24 cellular contexts compared by ENCODE assay signal in the genomic region with DNA sequence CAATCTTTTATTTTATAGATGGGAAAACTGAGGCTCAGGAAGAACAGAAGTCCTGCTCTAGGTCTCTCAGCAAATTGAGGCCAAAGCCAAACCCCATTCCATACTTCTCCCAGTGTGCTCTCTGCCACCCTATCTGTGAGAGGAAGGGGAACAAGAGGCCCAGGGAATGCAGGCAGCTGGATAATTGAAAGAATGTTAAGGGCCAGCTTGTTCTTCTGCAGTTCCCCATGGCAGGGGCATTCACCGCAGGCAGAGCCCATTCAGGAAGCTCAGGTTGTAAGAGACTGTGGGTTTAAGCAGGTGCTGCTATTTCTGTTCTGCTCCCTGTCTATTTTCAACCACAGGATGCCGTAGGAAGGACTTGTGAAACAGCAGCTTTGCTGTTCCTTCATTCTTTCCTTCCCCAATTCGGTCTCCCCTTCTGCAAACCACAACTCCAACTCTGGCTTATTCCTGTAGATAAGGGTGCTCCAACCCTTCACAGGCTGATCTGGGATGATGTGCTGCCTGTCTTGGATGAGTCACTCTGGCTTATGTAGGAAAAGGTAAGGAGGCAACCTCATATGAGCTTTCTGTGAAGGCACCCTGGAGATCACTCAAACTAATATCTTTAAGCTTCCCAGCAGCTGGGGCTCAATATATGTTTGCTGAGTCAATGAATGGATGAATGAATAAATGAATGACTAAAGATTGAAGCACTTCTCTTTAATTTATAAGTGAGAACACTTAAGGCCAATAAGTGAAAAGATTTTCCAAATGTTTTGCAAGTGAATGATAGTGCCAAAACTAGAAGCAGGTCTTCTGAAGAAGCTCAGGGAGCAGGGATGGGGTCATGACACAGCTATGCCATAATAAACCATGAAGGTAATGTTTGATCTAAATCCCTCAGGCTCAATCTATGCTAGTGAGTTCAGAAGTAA.
A peak's percentile ranks its signal among the peaks of the same experiment; 100 is the strongest.
DNase-seq lines count a peak whose midpoint lies in the region; ATAC-seq, FAIRE-seq and TF ChIP-seq lines count a peak whose summit lies in the region.
"Had no signal": no experiment of that assay in that cellular context is flagged by ENCODE, and none has a peak within 500 bp of the region (broad histone marks: within the 10 kb centered on the region; RNA-seq: fewer than 3 reads in every experiment).

No MANE protein-coding gene starts in this region.

- TF ChIP-seq CTCF in epithelial cell of proximal tubule (conservative IDR thresholded peaks at IDR 0.05; ENCODE audit: low read depth, low read length): no peak

- peak; percentile 12 for DNase-seq in NCI-H2107 treated with DMSO at 0.1 percent for 48 hours (lab: John Stamatoyannopoulos, UW; ENCODE audit: unreplicated experiment)
- no peak for DNase-seq in NCI-H2107 (lab: John Stamatoyannopoulos, UW)
- peak; percentile 82 for DNase-seq in RCC 7860 (ENCODE audit: low spot score)
- peak; percentile 32 for DNase-seq in epithelial cell of proximal tubule (ENCODE audit: low read depth)
- peak; percentile 34 for DNase-seq in renal cortical epithelial cell (ENCODE audit: low read depth)
- DNase-seq in effector CD8-positive, alpha-beta T cell (lab: John Stamatoyannopoulos, UW): no peak
- DNase-seq: activated CD4-positive, alpha-beta T cell treated with anti-CD3 and anti-CD28 coated beads for 4 hours; activated T-cell treated with anti-CD3 and anti-CD28 coated beads for 4 hours; aorta; Calu3; DND-41; heart left ventricle; kidney glomerular epithelial cell; NCI-H1092 treated with DMSO at 0.1 percent for 48 hours; NCI-H187 treated with DMSO at 0.1 percent for 48 hours; NCI-H69; RPMI8226; stimulated activated naive CD4-positive, alpha-beta T cell had no signal

- ATAC-seq in GM21423 (IDR thresholded peaks at IDR 0.05; ENCODE audit: unreplicated experiment) (no peak), HG02938 (IDR thresholded peaks at IDR 0.05; ENCODE audit: unreplicated experiment) (no peak)
- ATAC-seq: activated naive CD4-positive, alpha-beta T cell treated with anti-CD3 and anti-CD28 coated beads, Interleukin-2, amount 50 U/mL, for 72 hours had no signal

- no peak overlapping the region for H3K4me3 ChIP-seq in epithelial cell of proximal tubule (ENCODE audit: low read depth, low read length)
- H3K4me3 ChIP-seq: heart left ventricle, suprapubic skin, vagina had no signal

- peak; percentile 97 for FAIRE-seq in RCC 7860 (lab: Jason Lieb, UNC)
- FAIRE-seq: GM18507 had no signal

Comparison
In these comparisons a context has a peak if more than half of its experiments do, and no peak if none do; other contexts are left out.
1. DNase-seq: peak in NCI-H2107 treated with DMSO at 0.1 percent for 48 hours (single experiment), RCC 7860 (single experiment), epithelial cell of proximal tubule (single experiment) and renal cortical epithelial cell (single experiment); none in NCI-H2107 (single experiment) and effector CD8-positive, alpha-beta T cell (single experiment).